Comparison of ENCODE assay signal across 8 cellular contexts in the genomic region with DNA sequence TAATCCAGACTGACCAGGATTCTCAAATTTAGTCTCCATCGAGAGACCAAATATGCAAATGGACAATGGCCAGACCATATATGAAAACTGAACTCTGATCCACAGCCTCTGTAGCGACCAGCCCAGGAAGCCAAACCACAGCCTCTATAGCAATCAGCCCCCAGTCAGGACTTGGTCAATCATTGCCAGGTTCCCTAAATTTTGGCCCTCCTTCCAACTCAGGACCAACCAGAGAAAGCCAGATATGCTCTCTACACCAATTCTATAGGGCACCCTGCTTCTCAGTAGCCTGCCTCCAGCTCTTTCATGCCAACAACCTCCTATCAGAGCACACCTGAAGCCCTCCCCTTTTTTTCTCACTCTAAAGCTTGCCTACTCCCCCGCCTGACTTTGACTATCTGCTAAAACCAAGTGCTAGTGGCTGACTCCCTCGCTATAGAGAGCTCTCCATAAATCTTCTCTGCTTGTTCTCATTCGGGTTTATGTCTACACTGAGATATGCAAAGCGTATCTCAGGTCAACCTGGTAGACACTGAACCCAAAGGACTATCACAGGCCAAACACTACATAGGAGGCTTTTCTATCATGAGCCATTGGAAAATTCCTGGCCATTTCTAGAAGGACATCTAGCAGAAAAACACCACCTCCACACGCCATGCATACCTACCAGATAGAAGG.
A peak's percentile ranks its signal among the peaks of the same experiment; 100 is the strongest.
DNase-seq lines count a peak whose midpoint lies in the region; ATAC-seq and TF ChIP-seq lines count a peak whose summit lies in the region.

No MANE protein-coding gene starts in this region.

- peak; percentile 33 for DNase-seq in activated naive CD4-positive, alpha-beta T cell treated with anti-CD3 and anti-CD28 coated beads for 36 hours
- DNase-seq in activated naive CD4-positive, alpha-beta T cell treated with anti-CD3 and anti-CD28 coated beads, Interleukin-2, amount 50 U/mL, for 16 hours: no peak
- DNase-seq in activated B cell treated with CpG ODN at 0.5 μM for 24 hours: no peak
- no peak for DNase-seq in mesenteric fat pad (ENCODE audit: low spot score)
- no peak for DNase-seq in DMS114 treated with DMSO at 0.1 percent for 48 hours (lab: John Stamatoyannopoulos, UW; ENCODE audit: unreplicated experiment)
- DNase-seq in stimulated activated naive CD4-positive, alpha-beta T cell treated with Interleukin-2 at 50 U/mL for 16 hours (lab: John Stamatoyannopoulos, UW): no peak

- H3K4me1 Mint-ChIP-seq in activated naive CD4-positive, alpha-beta T cell treated with anti-CD3 and anti-CD28 coated beads for 36 hours (ENCODE audit: low read depth): peaks cover 63% of the 10 kb centered on the region
- peaks cover 81% of the 10 kb centered on the region for H3K4me1 Mint-ChIP-seq in activated B cell treated with CpG ODN at 0.5 μM for 24 hours

- POLR2A ChIA-PET in activated B cell treated with CpG ODN at 0.5 μM for 24 hours (lab: Charles Lee): interaction anchor here (0.7 to 11.9 kb wide), 13 partner anchors 12 to 111 kb away, joined by 3 to 175 read pairs (median 8); partner anchors contain the start of gene FUT8

- H3K9me3 ChIP-seq in thymus (ENCODE audit: control insufficient read depth): no peaks in the 10 kb centered on the region

- H3K4me1 ChIP-seq in thymus (ENCODE audit: control insufficient read depth, insufficient read depth, low read length): peaks cover 12% of the 10 kb centered on the region

- WGBS in thymus: 88% methylated on average over 7 of the region's 7 CpGs

- H3K27me3 Mint-ChIP-seq in activated naive CD4-positive, alpha-beta T cell treated with anti-CD3 and anti-CD28 coated beads for 36 hours (ENCODE audit: low read depth): no peaks in the 10 kb centered on the region
- H3K27me3 Mint-ChIP-seq in activated B cell treated with CpG ODN at 0.5 μM for 24 hours: no peaks in the 10 kb centered on the region

- peak; percentile 54 for ATAC-seq in HG03108 (IDR thresholded peaks at IDR 0.05; ENCODE audit: unreplicated experiment)
- ATAC-seq in activated B cell treated with CpG ODN at 0.5 μM for 24 hours (ENCODE audit: low read depth): peak; percentile 58

- H3K4me3 Mint-ChIP-seq in activated naive CD4-positive, alpha-beta T cell treated with anti-CD3 and anti-CD28 coated beads for 36 hours: peak overlapping the region; percentile 23
- peak overlapping the region; percentile 48 for H3K4me3 Mint-ChIP-seq in activated B cell treated with CpG ODN at 0.5 μM for 24 hours

- peak overlapping the region; percentile 53 for H3K27ac ChIP-seq in thymus (ENCODE audit: low read depth)

- no peaks in the 10 kb centered on the region for H3K36me3 ChIP-seq in thymus (ENCODE audit: control insufficient read depth, insufficient read depth)

- CTCF ChIA-PET in activated naive CD4-positive, alpha-beta T cell treated with anti-CD3 and anti-CD28 coated beads for 36 hours (lab: Charles Lee): interaction anchor here (0.6 to 2.2 kb wide), 2 partner anchors 15 to 59 kb away, joined by 3 to 8 read pairs; no protein-coding TSS in a partner anchor
- CTCF ChIA-PET in activated B cell treated with CpG ODN at 0.5 μM for 24 hours (lab: Charles Lee): interaction anchor here (0.9 to 3.1 kb wide), 6 partner anchors 12 to 112 kb away, joined by 3 to 9 read pairs (median 3); partner anchors contain the start of gene FUT8

- TF ChIP-seq CTCF in activated B cell treated with CpG ODN at 0.5 μM for 24 hours (IDR thresholded peaks at IDR 0.05): no peak

- no peaks in the 10 kb centered on the region for H3K9me3 Mint-ChIP-seq in activated naive CD4-positive, alpha-beta T cell treated with anti-CD3 and anti-CD28 coated beads for 36 hours
- H3K9me3 Mint-ChIP-seq in activated B cell treated with CpG ODN at 0.5 μM for 24 hours: no peaks in the 10 kb centered on the region

- peak overlapping the region; percentile 95 for H3K27ac Mint-ChIP-seq in activated naive CD4-positive, alpha-beta T cell treated with anti-CD3 and anti-CD28 coated beads for 36 hours
- peak overlapping the region; percentile 96 for H3K27ac Mint-ChIP-seq in activated B cell treated with CpG ODN at 0.5 μM for 24 hours

- intact Hi-C loops in activated naive CD4-positive, alpha-beta T cell treated with anti-CD3 and anti-CD28 coated beads for 36 hours (cut with micrococcal nuclease): loop anchor here (5.0 to 10.0 kb wide), 2 partner anchors 200 to 1437 kb away; partner anchors contain the start of gene MAX
- intact Hi-C loops in activated B cell treated with CpG ODN at 0.5 μM for 24 hours (cut with micrococcal nuclease): loop anchor here (1.0 to 5.0 kb wide), 4 partner anchors 15 to 95 kb away; no protein-coding TSS in a partner anchor

- no peaks in the 10 kb centered on the region for H3K27me3 ChIP-seq in thymus (ENCODE audit: control insufficient read depth, insufficient read depth)

- H3K36me3 Mint-ChIP-seq in activated naive CD4-positive, alpha-beta T cell treated with anti-CD3 and anti-CD28 coated beads for 36 hours (ENCODE audit: low read depth): no peaks in the 10 kb centered on the region
- H3K36me3 Mint-ChIP-seq in activated B cell treated with CpG ODN at 0.5 μM for 24 hours (ENCODE audit: low read depth): peaks cover 10% of the 10 kb centered on the region

- no peak overlapping the region for H3K4me3 ChIP-seq in thymus (ENCODE audit: low read length)
